Comparison of ENCODE assay signal across 10 cellular contexts in genomic region chr7:149245244-149245643, GRCh38. TPM values are rescaled to one million over a fixed set of nuclear protein-coding genes. Genes with fewer than 3 reads are reported as not detected.
DNase-seq lines count a peak whose midpoint lies in the region; ATAC-seq and TF ChIP-seq lines count a peak whose summit lies in the region.
"Had no signal": no experiment of that assay in that cellular context is flagged by ENCODE, and none has a peak within 500 bp of the region (broad histone marks: within the 10 kb centered on the region; RNA-seq: fewer than 3 reads in every experiment).

No MANE protein-coding gene starts in this region.

- H3K27me3 ChIP-seq in left ventricle myocardium inferior (ENCODE audit: low read depth) (no peaks in the 10 kb centered on the region), GM23338 (ENCODE audit: insufficient read depth) (no peaks in the 10 kb centered on the region)
- H3K27me3 ChIP-seq: heart left ventricle had no signal

- ATAC-seq in HG03060 (IDR thresholded peaks at IDR 0.05; ENCODE audit: low read depth, unreplicated experiment) (peak; percentile 71), GM23338 (no peak)
- peak; percentile 89 to 90 for ATAC-seq in activated T-cell treated with anti-CD3 and anti-CD28 coated beads, Interleukin-2, amount 50 U/mL, for 72 hours (replicated peaks in 1 of 2)
- ATAC-seq: A549, heart left ventricle had no signal

- no peak overlapping the region for H2AFZ ChIP-seq in GM23338

- H3K4me2 ChIP-seq in GM23338 = no peak overlapping the region
- H3K4me2 ChIP-seq: A549 had no signal

- H3K4me3 ChIP-seq in left ventricle myocardium inferior (no peak overlapping the region), GM23338 (no peak overlapping the region)
- H3K4me3 ChIP-seq: A549, heart left ventricle had no signal

- no peaks in the 10 kb centered on the region for H3K9me2 ChIP-seq in GM23338 (ENCODE audit: insufficient read depth)

- DNase-seq in activated CD4-positive, alpha-beta T cell treated with anti-CD3 and anti-CD28 coated beads for 48 hours = peak; percentile 78
- no peak for DNase-seq in activated CD4-positive, alpha-beta T cell treated with anti-CD3 and anti-CD28 coated beads for 4 hours
- peak; percentile 75 to 77 for DNase-seq in activated T-cell treated with anti-CD3 and anti-CD28 coated beads, Interleukin-2, amount 50 U/mL, for 72 hours
- DNase-seq in stimulated activated CD4-positive, alpha-beta T cell treated with anti-CD3 and anti-CD28 coated beads, TNF-alpha, amount 100 ng/mL, for 48 hours (ENCODE audit: low read depth in 3 of 3) = peak in 2 of 3 donors; percentile 44 to 62
- DNase-seq in left ventricle myocardium inferior (no peak), iPS-NIHi11 (ENCODE audit: low spot score) (no peak), GM23338 (ENCODE audit: low spot score) (no peak)
- DNase-seq: heart left ventricle had no signal

- intact Hi-C loops in left ventricle myocardium inferior (cut with micrococcal nuclease) = no loop called here

- TF ChIP-seq CTCF in left ventricle myocardium inferior (IDR thresholded peaks at IDR 0.05; ENCODE audit: borderline replicate concordance) = no peak
- TF ChIP-seq CTCF in GM23338 (conservative IDR thresholded peaks at IDR 0.05; ENCODE audit: low read depth in 2 of 2) = no peak

- H3K4me3 Mint-ChIP-seq in activated T-cell treated with anti-CD3 and anti-CD28 coated beads, Interleukin-2, amount 50 U/mL, for 72 hours = peak overlapping the region; percentile 67 to 73
- no peak overlapping the region for H3K4me3 Mint-ChIP-seq in GM23338

- H3K9me3 Mint-ChIP-seq in activated T-cell treated with anti-CD3 and anti-CD28 coated beads, Interleukin-2, amount 50 U/mL, for 72 hours = peaks cover 3 to 5% of the 10 kb centered on the region in 2 donors
- H3K9me3 Mint-ChIP-seq in GM23338 = peaks cover 7% of the 10 kb centered on the region; the same call in 2 of the 3 replicates

- peaks cover 3% of the 10 kb centered on the region for H3K36me3 ChIP-seq in left ventricle myocardium inferior
- H3K36me3 ChIP-seq in GM23338 (ENCODE audit: insufficient read depth) = no peaks in the 10 kb centered on the region

- peaks cover 29% of the 10 kb centered on the region for H4K20me1 ChIP-seq in GM23338 (replicated peaks; ENCODE audit: insufficient read depth)

- H3K79me2 ChIP-seq in GM23338 (replicated peaks; ENCODE audit: insufficient read depth) = peaks cover 90% of the 10 kb centered on the region

- H3K27me3 Mint-ChIP-seq in activated T-cell treated with anti-CD3 and anti-CD28 coated beads, Interleukin-2, amount 50 U/mL, for 72 hours (ENCODE audit: low read depth) = no peaks in the 10 kb centered on the region
- H3K27me3 Mint-ChIP-seq in GM23338 (ENCODE audit: insufficient read depth, low read depth, poor library complexity) = no peaks in the 10 kb centered on the region

- H3K27ac ChIP-seq in left ventricle myocardium inferior (replicated peaks) (no peak overlapping the region), GM23338 (ENCODE audit: low read depth) (no peak overlapping the region)
- H3K27ac ChIP-seq: A549, heart left ventricle had no signal

- peaks cover 19% of the 10 kb centered on the region for H3K4me1 ChIP-seq in left ventricle myocardium inferior
- H3K4me1 ChIP-seq in GM23338 (ENCODE audit: insufficient read depth) = 0 out of 2 replicates have a peak, but pooled peaks cover 7% of the 10 kb centered on the region

- peaks cover 15 to 27% of the 10 kb centered on the region in 2 donors for H3K36me3 Mint-ChIP-seq in activated T-cell treated with anti-CD3 and anti-CD28 coated beads, Interleukin-2, amount 50 U/mL, for 72 hours (ENCODE audit: insufficient read depth in 2 of 2)
- H3K36me3 Mint-ChIP-seq in GM23338 (ENCODE audit: low read depth) = peaks cover 18% of the 10 kb centered on the region

- peaks cover 73% of the 10 kb centered on the region for H3K4me1 Mint-ChIP-seq in activated T-cell treated with anti-CD3 and anti-CD28 coated beads, Interleukin-2, amount 50 U/mL, for 72 hours (ENCODE audit: low read depth)
- H3K4me1 Mint-ChIP-seq in GM23338 = peaks cover 4% of the 10 kb centered on the region

- H3K9me3 ChIP-seq in left ventricle myocardium inferior (replicated peaks) = peaks cover 6% of the 10 kb centered on the region

- H3K27ac Mint-ChIP-seq in activated T-cell treated with anti-CD3 and anti-CD28 coated beads, Interleukin-2, amount 50 U/mL, for 72 hours = peak overlapping the region; percentile 97
- H3K27ac Mint-ChIP-seq in GM23338 = no peak overlapping the region

- H3F3A ChIP-seq in GM23338 (replicated peaks; ENCODE audit: low read depth) = no peaks in the 10 kb centered on the region

TF ChIP-seq in GM23338, 12 proteins besides CTCF, POLR2A, EP300 and RAD21 (continues in another document):
- no peak for TF ChIP-seq EZH2 (IDR thresholded peaks at IDR 0.05; ENCODE audit: low read depth, unreplicated experiment)
- TF ChIP-seq NANOG (IDR thresholded peaks at IDR 0.05; ENCODE audit: borderline replicate concordance) = no peak
- no peak for TF ChIP-seq JUNB (IDR thresholded peaks at IDR 0.05; ENCODE audit: unreplicated experiment)
- TF ChIP-seq REST (IDR thresholded peaks at IDR 0.05; ENCODE audit: unreplicated experiment) = no peak

RNA-seq across cellular contexts. Expression of gene ZNF212, which starts 5.8 kb away (rescaled TPM):
- total RNA-seq in activated T-cell treated with anti-CD3 and anti-CD28 coated beads, Interleukin-2, amount 50 U/mL, for 72 hours = 10 to 100 TPM; 18.7 to 28.0 TPM
- 5.4 TPM for total RNA-seq in left ventricle myocardium inferior
- 18.0 and 18.9 TPM in 2 replicates for total RNA-seq in GM23338 (2014; rRNA removed; shearing (Covaris generic))
- 8.9 and 10.8 TPM in 2 replicates for polyA plus RNA-seq in GM23338 (2016; fragmentation: Nextera tagmentation; extraction: Ambion mirVana)

RNA-seq across cellular contexts. Expression of gene ZNF783, which starts 16.8 kb away (rescaled TPM):
- total RNA-seq in activated T-cell treated with anti-CD3 and anti-CD28 coated beads, Interleukin-2, amount 50 U/mL, for 72 hours = 10 to 100 TPM; 28.4 to 32.4 TPM
- total RNA-seq in left ventricle myocardium inferior = 4.5 TPM
- total RNA-seq in GM23338 (2014; rRNA removed; shearing (Covaris generic)) = 8.6 and 9.0 TPM in 2 replicates
- polyA plus RNA-seq in GM23338 (2016; fragmentation: Nextera tagmentation; extraction: Ambion mirVana) = 2.1 and 2.6 TPM in 2 replicates

RNA-seq across cellular contexts. Expression of gene ZNF282, which starts 49.9 kb away (rescaled TPM):
- total RNA-seq in activated T-cell treated with anti-CD3 and anti-CD28 coated beads, Interleukin-2, amount 50 U/mL, for 72 hours = 100 to 1,000 TPM in 1 of 2 donors, 10 to 100 TPM in 1; 59.5 to 161 TPM
- 15.0 TPM for total RNA-seq in left ventricle myocardium inferior
- total RNA-seq in GM23338 (2014; rRNA removed; shearing (Covaris generic)) = 34.3 and 36.3 TPM in 2 replicates
- polyA plus RNA-seq in GM23338 (2016; fragmentation: Nextera tagmentation; extraction: Ambion mirVana) = 7.2 and 7.4 TPM in 2 replicates

Comparison
In these comparisons a context has a peak if more than half of its experiments do, and no peak if none do; other contexts are left out.
1. DNase-seq: peak in activated CD4-positive, alpha-beta T cell treated with anti-CD3 and anti-CD28 coated beads for 48 hours (single experiment), activated T-cell treated with anti-CD3 and anti-CD28 coated beads, Interleukin-2, amount 50 U/mL, for 72 hours (2 of 2) and stimulated activated CD4-positive, alpha-beta T cell treated with anti-CD3 and anti-CD28 coated beads, TNF-alpha, amount 100 ng/mL, for 48 hours (2 of 3); none in activated CD4-positive, alpha-beta T cell treated with anti-CD3 and anti-CD28 coated beads for 4 hours (0 of 2), left ventricle myocardium inferior (single experiment), iPS-NIHi11 (single experiment) and GM23338 (single experiment).